In the genomic region with DNA sequence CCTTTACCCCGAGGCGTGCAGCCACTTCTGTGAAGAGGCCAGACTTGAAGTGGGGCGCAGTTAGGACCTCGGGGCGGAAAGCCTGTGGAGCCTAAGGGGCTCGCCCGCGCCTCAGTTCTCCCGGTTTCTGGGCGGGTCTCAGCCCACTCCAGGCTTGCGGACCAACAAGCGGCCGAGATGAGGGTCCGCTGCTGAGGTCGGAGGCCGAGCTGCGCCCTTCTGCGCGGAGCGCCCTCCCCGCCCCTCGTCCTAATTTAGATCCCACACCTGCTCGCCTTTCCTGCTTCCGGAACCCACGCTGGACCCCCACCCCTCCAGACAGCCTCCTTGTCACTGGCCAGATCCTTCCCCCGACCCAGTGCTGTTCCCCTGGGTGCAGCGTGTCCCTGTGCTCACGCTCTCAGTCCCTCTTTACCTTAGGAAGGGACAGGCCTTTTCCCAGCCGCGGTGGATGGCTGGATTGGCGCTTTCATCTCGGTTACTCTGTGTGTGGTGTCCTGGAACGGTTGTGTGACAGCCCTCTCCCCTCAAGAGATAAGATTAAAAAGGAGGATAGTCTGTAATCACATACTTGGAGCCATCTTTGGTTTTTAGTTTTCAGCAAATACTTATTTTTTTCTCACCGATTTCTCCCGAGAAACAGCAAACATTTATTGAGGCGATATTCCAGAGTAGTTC, we compare ENCODE assay signal across 8 cellular contexts. TPM values are rescaled to one million over a fixed set of nuclear protein-coding genes. Genes with fewer than 3 reads are reported as not detected.
A peak's percentile ranks its signal among the peaks of the same experiment; 100 is the strongest.
DNase-seq lines count a peak whose midpoint lies in the region; ATAC-seq, FAIRE-seq and TF ChIP-seq lines count a peak whose summit lies in the region.

No MANE protein-coding gene starts in this region.

- H3K4me3 ChIP-seq in Caco-2 (ENCODE audit: low read depth, low read length) (peak overlapping the region; percentile 83), small intestine (ENCODE audit: low read depth in 1 of 2, low read length in 2 of 2) (peak overlapping the region; percentile 50 to 80)

- H3K27me3 ChIP-seq in Caco-2 (replicated peaks; ENCODE audit: control insufficient read depth, insufficient read depth, low read length) (no peaks in the 10 kb centered on the region), small intestine (ENCODE audit: control insufficient read depth in 2 of 2, insufficient read depth in 2 of 2, low read length in 2 of 2) (no peaks in the 10 kb centered on the region)

- H3K36me3 Mint-ChIP-seq in Caco-2 (ENCODE audit: insufficient read depth, unreplicated experiment) = peaks cover 48% of the 10 kb centered on the region
- H3K36me3 Mint-ChIP-seq in activated CD4-positive, alpha-beta memory T cell treated with anti-CD3 and anti-CD28 coated beads for 36 hours = peaks cover 14% of the 10 kb centered on the region

- peak in 1 of 2 experiments; percentile 69 for DNase-seq in Caco-2
- no peak for DNase-seq in activated CD4-positive, alpha-beta memory T cell treated with anti-CD3 and anti-CD28 coated beads for 36 hours
- no peak for DNase-seq in left ventricle myocardium superior
- DNase-seq in small intestine = peak; percentile 24
- no peak for DNase-seq in MV-4-11 (lab: John Stamatoyannopoulos, UW)
- DNase-seq in NCI-H128 (lab: John Stamatoyannopoulos, UW; ENCODE audit: unreplicated experiment) = no peak
- DNase-seq in GM19240 (ENCODE audit: insufficient read length, low spot score) = no peak

- H3K27me3 Mint-ChIP-seq in Caco-2 (ENCODE audit: insufficient read depth, unreplicated experiment) = no peaks in the 10 kb centered on the region
- no peaks in the 10 kb centered on the region for H3K27me3 Mint-ChIP-seq in activated CD4-positive, alpha-beta memory T cell treated with anti-CD3 and anti-CD28 coated beads for 36 hours

- BruUV-seq in Caco-2 (replicated peaks; lab: Mats Ljungman, UMichigan) = TSS peak; percentile 88

- H3K27ac Mint-ChIP-seq in Caco-2 (ENCODE audit: unreplicated experiment) = peak overlapping the region; percentile 93
- H3K27ac Mint-ChIP-seq in activated CD4-positive, alpha-beta memory T cell treated with anti-CD3 and anti-CD28 coated beads for 36 hours = peak overlapping the region; percentile 92

- FAIRE-seq in small intestine (lab: Jason Lieb, UNC) = no peak

- POLR2A ChIA-PET in Caco-2 (lab: Charles Lee) = interaction anchor here (0.6 to 2.3 kb wide), 6 partner anchors 14 to 840 kb away, joined by 3 to 11 read pairs (median 6); a partner anchor contains a TSS
- POLR2A ChIA-PET in activated CD4-positive, alpha-beta memory T cell treated with anti-CD3 and anti-CD28 coated beads for 36 hours (lab: Charles Lee) = interaction anchor here (0.6 to 3.2 kb wide), 4 partner anchors 9 to 19 kb away, joined by 3 to 10 read pairs (median 6); a partner anchor contains a TSS

- H3K4me1 Mint-ChIP-seq in Caco-2 (ENCODE audit: low read depth, unreplicated experiment) = peaks cover 26% of the 10 kb centered on the region
- peaks cover 41% of the 10 kb centered on the region for H3K4me1 Mint-ChIP-seq in activated CD4-positive, alpha-beta memory T cell treated with anti-CD3 and anti-CD28 coated beads for 36 hours (ENCODE audit: low read depth)

- TF ChIP-seq CTCF in Caco-2 (IDR thresholded peaks at IDR 0.05; ENCODE audit: insufficient read depth in 1 of 2, low read depth in 1 of 2, low read length in 1 of 2, severe bottlenecking in 1 of 2, unreplicated experiment in 1 of 2) = no peak

- H3K9me3 Mint-ChIP-seq in Caco-2 (ENCODE audit: unreplicated experiment) = no peaks in the 10 kb centered on the region
- H3K9me3 Mint-ChIP-seq in activated CD4-positive, alpha-beta memory T cell treated with anti-CD3 and anti-CD28 coated beads for 36 hours = no peaks in the 10 kb centered on the region

- H3K27ac ChIP-seq in small intestine (ENCODE audit: low read depth in 1 of 2, low read length in 1 of 2) = peak overlapping the region; percentile 65 to 99

- WGBS in small intestine, 3 donors = 5 to 6% (median 5%) methylated on average over 29 to 36 of the region's 36 CpGs

- H3K36me3 ChIP-seq in Caco-2 (ENCODE audit: control insufficient read depth, insufficient read depth, low read length) (peaks cover 2% of the 10 kb centered on the region), small intestine (ENCODE audit: control insufficient read depth in 2 of 2, insufficient read depth in 2 of 2, low read length in 2 of 2) (peaks cover 3 to 8% of the 10 kb centered on the region in 2 donors)

- intact Hi-C loops in Caco-2 (cut with micrococcal nuclease; ENCODE audit: unreplicated experiment) = loop anchor here (1.0 kb wide), 3 partner anchors 14 to 59 kb away; a partner anchor contains a TSS
- intact Hi-C loops in activated CD4-positive, alpha-beta memory T cell treated with anti-CD3 and anti-CD28 coated beads for 36 hours (cut with micrococcal nuclease) = loop anchor here (1.0 to 10.0 kb wide), 5 partner anchors 10 to 944 kb away; a partner anchor contains a TSS
- intact Hi-C loops in left ventricle myocardium superior (cut with micrococcal nuclease) = no loop called here

- CTCF ChIA-PET in Caco-2 (lab: Charles Lee) = interaction anchor here (0.6 to 1.2 kb wide), 2 partner anchors 145 to 153 kb away, joined by 3 read pairs; a partner anchor contains a TSS
- CTCF ChIA-PET in activated CD4-positive, alpha-beta memory T cell treated with anti-CD3 and anti-CD28 coated beads for 36 hours (lab: Charles Lee) = interaction anchor here (0.6 to 6.3 kb wide), 3 partner anchors 10 to 131 kb away, joined by 3 to 54 read pairs (median 4); no protein-coding TSS in a partner anchor

- ATAC-seq in HG02840 (IDR thresholded peaks at IDR 0.05; ENCODE audit: low FRiP score, unreplicated experiment) (peak; percentile 12), left ventricle myocardium superior (peak; percentile 1)

- H3K4me1 ChIP-seq in Caco-2 (peaks cover 14% of the 10 kb centered on the region; the same call in 1 of the 2 replicates), small intestine (ENCODE audit: control insufficient read depth in 2 of 2, insufficient read depth in 1 of 2, low read depth in 1 of 2, low read length in 1 of 2) (peaks cover 0 to 3% of the 10 kb centered on the region in 2 donors)

- H3K9me3 ChIP-seq in Caco-2 = no peaks in the 10 kb centered on the region
- H3K9me3 ChIP-seq in small intestine (ENCODE audit: control insufficient read depth, low read depth) = no peaks in the 10 kb centered on the region

- peak overlapping the region; percentile 96 for H3K4me3 Mint-ChIP-seq in Caco-2 (ENCODE audit: unreplicated experiment)
- H3K4me3 Mint-ChIP-seq in activated CD4-positive, alpha-beta memory T cell treated with anti-CD3 and anti-CD28 coated beads for 36 hours = peak overlapping the region; percentile 91

RNA-seq across cellular contexts. Expression of a gene that starts 0.9 kb away (rescaled TPM):
- 91.2 and 92.0 TPM in 2 replicates for total RNA-seq in Caco-2 (2022)
- 10 to 100 TPM; 63.4 to 69.7 TPM for total RNA-seq in activated CD4-positive, alpha-beta memory T cell treated with anti-CD3 and anti-CD28 coated beads for 36 hours
- 36.0 TPM for total RNA-seq in left ventricle myocardium superior
- polyA plus RNA-seq in small intestine = 10 to 100 TPM; 40.3 to 44.1 (median 43.2) TPM

RNA-seq across cellular contexts. Expression of a gene that starts 13.8 kb away (rescaled TPM):
- total RNA-seq in Caco-2 (2022) (28.4 and 30.3 TPM in 2 replicates), left ventricle myocardium superior (23.6 TPM)
- total RNA-seq in activated CD4-positive, alpha-beta memory T cell treated with anti-CD3 and anti-CD28 coated beads for 36 hours = 10 to 100 TPM; 21.8 to 21.9 TPM
- 10 to 100 TPM; 28.7 to 34.9 (median 29.7) TPM for polyA plus RNA-seq in small intestine

RNA-seq across cellular contexts. Expression of a gene that starts 18.9 kb away (rescaled TPM):
- total RNA-seq in Caco-2 (2022) (66.0 and 74.3 TPM in 2 replicates), left ventricle myocardium superior (65.2 TPM)
- total RNA-seq in activated CD4-positive, alpha-beta memory T cell treated with anti-CD3 and anti-CD28 coated beads for 36 hours = 100 to 1,000 TPM; 112 to 118 TPM
- 10 to 100 TPM; 32.7 to 39.0 (median 37.3) TPM for polyA plus RNA-seq in small intestine

RNA-seq across cellular contexts. Expression of a gene that starts 30.1 kb away (rescaled TPM):
- total RNA-seq in Caco-2 (2022) (0.26 TPM in 1 of 2 replicates, not detected in the other), left ventricle myocardium superior (17.0 TPM)
- under 1 TPM in 1 of 2 experiments, not detected in 1; 0.19 TPM for total RNA-seq in activated CD4-positive, alpha-beta memory T cell treated with anti-CD3 and anti-CD28 coated beads for 36 hours
- polyA plus RNA-seq in small intestine = under 1 TPM in 1 of 3 donors, not detected in 2; 0.15 TPM

RNA-seq across cellular contexts. Expression of a gene that starts 58.9 kb away (rescaled TPM):
- total RNA-seq in Caco-2 (2022) (15.2 and 17.0 TPM in 2 replicates), left ventricle myocardium superior (1.5 TPM)
- total RNA-seq in activated CD4-positive, alpha-beta memory T cell treated with anti-CD3 and anti-CD28 coated beads for 36 hours = 10 to 100 TPM; 17.9 to 19.8 TPM
- 1 to 10 TPM in 2 of 3 donors, not detected in 1; 1.4 to 2.3 TPM for polyA plus RNA-seq in small intestine
